ENCODE assay signal across 12 cellular contexts in genomic region chr14:67814826-67815225, GRCh38. TPM values are rescaled to one million over a fixed set of nuclear protein-coding genes. Genes with fewer than 3 reads are reported as not detected.
A peak's percentile ranks its signal among the peaks of the same experiment; 100 is the strongest.
DNase-seq lines count a peak whose midpoint lies in the region; ATAC-seq and TF ChIP-seq lines count a peak whose summit lies in the region.
"Had no signal": no experiment of that assay in that cellular context is flagged by ENCODE, and none has a peak within 500 bp of the region (broad histone marks: within the 10 kb centered on the region; RNA-seq: fewer than 3 reads in every experiment).

No MANE protein-coding gene starts in this region.

- H3K4me3 ChIP-seq in BLaER1 = peak overlapping the region; percentile 82; the same call in 1 of the 2 replicates

- H3K4ac ChIP-seq in H9 (ENCODE audit: low read depth, low read length) = no peak overlapping the region

- intact Hi-C loops in head of caudate nucleus (cut with DNase I) = no loop called here

- H3K14ac ChIP-seq in H9 (ENCODE audit: insufficient read depth, low read length) = no peak overlapping the region

- no peak overlapping the region for H3K23ac ChIP-seq in H9 (ENCODE audit: insufficient read length, low read depth, low read length)

- H3K27me3 Mint-ChIP-seq in H9 (ENCODE audit: low read depth) = no peaks in the 10 kb centered on the region
- H3K27me3 Mint-ChIP-seq in activated T-helper 17 cell treated with anti-CD3 and anti-CD28 coated beads, Interleukin-2, amount 50 U/mL, for 72 hours = no peaks in the 10 kb centered on the region

- no peaks in the 10 kb centered on the region for H3K79me1 ChIP-seq in H9 (ENCODE audit: insufficient read depth, low read depth, low read length, poor library complexity, severe bottlenecking)

- peaks cover 3 to 19% (median 18%) of the 10 kb centered on the region in 3 experiments; a peak in 5 of 7 replicates for H3K36me3 Mint-ChIP-seq in H9 (ENCODE audit: insufficient read depth in 1 of 3, low read depth in 3 of 3)
- peaks cover 41% of the 10 kb centered on the region for H3K36me3 Mint-ChIP-seq in activated T-helper 17 cell treated with anti-CD3 and anti-CD28 coated beads, Interleukin-2, amount 50 U/mL, for 72 hours (ENCODE audit: low read depth)

- no peak for TF ChIP-seq CTCF in H9 (conservative IDR thresholded peaks at IDR 0.05)

- peak overlapping the region in 1 of 3 experiments; percentile 58; a peak in 2 of 7 replicates for H3K27ac Mint-ChIP-seq in H9
- H3K27ac Mint-ChIP-seq in activated T-helper 17 cell treated with anti-CD3 and anti-CD28 coated beads, Interleukin-2, amount 50 U/mL, for 72 hours = peak overlapping the region; percentile 96

- H2BK20ac ChIP-seq in H9 (ENCODE audit: low read depth, low read length, poor library complexity, severe bottlenecking) = no peak overlapping the region

- no peak overlapping the region for H3K56ac ChIP-seq in H9 (ENCODE audit: insufficient read length, low read depth, low read length)

- H4K5ac ChIP-seq in H9 (ENCODE audit: insufficient read length, low read depth, low read length) = no peak overlapping the region

- no peaks in the 10 kb centered on the region for H3K9me3 Mint-ChIP-seq in H9
- no peaks in the 10 kb centered on the region for H3K9me3 Mint-ChIP-seq in activated T-helper 17 cell treated with anti-CD3 and anti-CD28 coated beads, Interleukin-2, amount 50 U/mL, for 72 hours

- no peak overlapping the region for H2BK15ac ChIP-seq in H9 (ENCODE audit: low read depth, low read length)

- H3K27me3 ChIP-seq in BLaER1 (no peaks in the 10 kb centered on the region), H9 (ENCODE audit: insufficient read depth, low read length) (no peaks in the 10 kb centered on the region)
- H3K27me3 ChIP-seq: left lung, MG63 had no signal

- DNase-seq in H9 (no peak), kidney tubule cell (ENCODE audit: low spot score) (peak; percentile 28), activated gamma-delta T cell treated with Interleukin-2 at 50 U/mL for 16 hours (no peak), head of caudate nucleus (no peak)
- no peak for DNase-seq in stimulated activated CD4-positive, alpha-beta T cell treated with anti-CD3 and anti-CD28 coated beads, Interleukin-2, amount 100 ng/mL, for 24 hours
- DNase-seq: amniotic stem cell; left lung; MG63; NK-92 treated with Interleukin-12 subunit alpha and Interleukin-12 subunit beta, amount 100 ng/mL, for 24 hours had no signal

- no peak overlapping the region for H2BK12ac ChIP-seq in H9 (ENCODE audit: insufficient read length, low read depth, low read length)

- H3K4me3 Mint-ChIP-seq in H9 = peak overlapping the region; percentile 93 to 96
- peak overlapping the region; percentile 98 for H3K4me3 Mint-ChIP-seq in activated T-helper 17 cell treated with anti-CD3 and anti-CD28 coated beads, Interleukin-2, amount 50 U/mL, for 72 hours

- no peak for ATAC-seq in activated T-helper 17 cell treated with anti-CD3 and anti-CD28 coated beads, Interleukin-2, amount 50 U/mL, for 72 hours (replicated peaks)
- ATAC-seq in HG03354 (IDR thresholded peaks at IDR 0.05; ENCODE audit: poor library complexity, severe bottlenecking, unreplicated experiment) = no peak
- ATAC-seq: left lung had no signal

- no peak overlapping the region for H4K8ac ChIP-seq in H9 (replicated peaks; ENCODE audit: insufficient read length, low read depth, low read length)

- no peak overlapping the region for H4K91ac ChIP-seq in H9 (ENCODE audit: insufficient read length, low read depth, low read length)

- peaks cover 27% of the 10 kb centered on the region for H3K4me1 ChIP-seq in BLaER1
- H3K4me1 ChIP-seq in H9 (ENCODE audit: insufficient read depth, low read length) = 0 out of 2 replicates have a peak, but pooled peaks cover 2% of the 10 kb centered on the region

- no peak overlapping the region for H3K18ac ChIP-seq in H9 (ENCODE audit: insufficient read length, low read depth, low read length)

- no peak overlapping the region for H2AFZ ChIP-seq in H9 (ENCODE audit: low read length)

- no peak overlapping the region for H3K9ac ChIP-seq in BLaER1
- no peak overlapping the region for H3K9ac ChIP-seq in H9 (ENCODE audit: extremely low read depth, insufficient read length, low read length)

- H3K4me1 Mint-ChIP-seq in H9 = peaks cover 16 to 25% of the 10 kb centered on the region in 2 experiments
- H3K4me1 Mint-ChIP-seq in activated T-helper 17 cell treated with anti-CD3 and anti-CD28 coated beads, Interleukin-2, amount 50 U/mL, for 72 hours = peaks cover 12% of the 10 kb centered on the region

- no peaks in the 10 kb centered on the region; the same call in 1 of the 2 replicates for H3K79me2 ChIP-seq in H9 (ENCODE audit: insufficient read depth, low read length)

- H3K27ac ChIP-seq in BLaER1 (no peak overlapping the region), H9 (ENCODE audit: insufficient read length, low read depth, low read length) (no peak overlapping the region)

- H3K4me2 ChIP-seq in BLaER1 = peak overlapping the region; percentile 94
- H3K4me2 ChIP-seq in H9 (ENCODE audit: insufficient read depth, insufficient read length, low read length) = peak overlapping the region; percentile 92

- H3K23me2 ChIP-seq in H9 (ENCODE audit: insufficient read length, low read depth, low read length, poor library complexity, severe bottlenecking) = peaks cover 5% of the 10 kb centered on the region

- H3T11ph ChIP-seq in H9 (ENCODE audit: low read length) = no peak overlapping the region

- no peak overlapping the region for H2AK5ac ChIP-seq in H9 (ENCODE audit: insufficient read length, low read length)

- no peaks in the 10 kb centered on the region for H4K20me1 ChIP-seq in BLaER1
- no peaks in the 10 kb centered on the region for H4K20me1 ChIP-seq in H9 (ENCODE audit: control insufficient read depth, insufficient read depth, insufficient read length)

- WGBS in H9 (ENCODE audit: extremely low coverage, insufficient read length, low lambda C conversion rate) = no CpG with 5 or more reads among the region's 2 CpGs

- no peak overlapping the region for H2BK5ac ChIP-seq in H9 (ENCODE audit: insufficient read length, low read length)

- H3K36me3 ChIP-seq in BLaER1 = peaks cover 29% of the 10 kb centered on the region

- no peak overlapping the region for H2BK120ac ChIP-seq in H9 (ENCODE audit: low read depth, low read length, poor library complexity, severe bottlenecking)

- H3K9me3 ChIP-seq in BLaER1 = no peaks in the 10 kb centered on the region
- no peaks in the 10 kb centered on the region for H3K9me3 ChIP-seq in H9 (ENCODE audit: control insufficient read depth, low read depth, low read length)
- H3K9me3 ChIP-seq: left lung, MG63 had no signal

RNA-seq across cellular contexts. Expression of gene ZFYVE26, which starts 1.6 kb away (rescaled TPM):
- 17.4 and 19.9 TPM in 2 replicates for total RNA-seq in H9 (2021)
- total RNA-seq in activated T-helper 17 cell treated with anti-CD3 and anti-CD28 coated beads, Interleukin-2, amount 50 U/mL, for 72 hours = 10 to 100 TPM; 17.0 to 19.6 TPM

RNA-seq across cellular contexts. Expression of gene RAD51B, which starts 4.8 kb away (rescaled TPM):
- total RNA-seq in H9 (2021) = 16.7 and 17.0 TPM in 2 replicates
- 10 to 100 TPM; 37.0 to 49.7 TPM for total RNA-seq in activated T-helper 17 cell treated with anti-CD3 and anti-CD28 coated beads, Interleukin-2, amount 50 U/mL, for 72 hours
